Comparison of ENCODE assay signal across 1 cellular context in genomic region chr1:182604835-182605164, GRCh38.
TF ChIP-seq lines count a peak whose summit lies in the region.

No MANE protein-coding gene starts in this region.

TF ChIP-seq in HCT116, 20 proteins besides CTCF, POLR2A, EP300 and RAD21 (continued from another document):
- TF ChIP-seq REST (IDR thresholded peaks at IDR 0.05; ENCODE audit: low read depth) (no peak), SRF (IDR thresholded peaks at IDR 0.05; ENCODE audit: low read depth) (no peak), ZNF274 (IDR thresholded peaks at IDR 0.05; ENCODE audit: low read depth, low read length) (no peak), MAX (IDR thresholded peaks at IDR 0.05) (no peak), EGR1 (IDR thresholded peaks at IDR 0.05; ENCODE audit: low read depth) (no peak), TCF7L2 (IDR thresholded peaks at IDR 0.05; ENCODE audit: borderline replicate concordance, extremely low read depth, insufficient read depth, insufficient read length) (no peak), SP1 (IDR thresholded peaks at IDR 0.05; ENCODE audit: low read depth) (no peak), FOSL1 (IDR thresholded peaks at IDR 0.05; ENCODE audit: low read depth) (no peak), SIN3A (IDR thresholded peaks at IDR 0.05; ENCODE audit: low read depth) (no peak), POLR2AphosphoS5 (IDR thresholded peaks at IDR 0.05; ENCODE audit: low read depth, low read length) (no peak), CBX3 (IDR thresholded peaks at IDR 0.05; ENCODE audit: low read depth) (no peak), JUND (IDR thresholded peaks at IDR 0.05) (no peak), CEBPB (IDR thresholded peaks at IDR 0.05; ENCODE audit: low read depth) (no peak)
